In genomic region chr1:114854693-114855320, GRCh38 we compare ENCODE assay signal across 2 cellular contexts.
TF ChIP-seq lines count a peak whose summit lies in the region.

Gene SYCP1 (plus strand): TSS chr1:114854863. CDS start chr1:114855465, 602 bp downstream.

TF ChIP-seq in SK-N-SH, 30 proteins besides CTCF, POLR2A, EP300 and RAD21 (continued from another document):
- 0 out of 2 replicates have a peak, but pooled peaks have one; percentile 18 for TF ChIP-seq ZBTB33 (IDR thresholded peaks at IDR 0.05; ENCODE audit: borderline replicate concordance, low read depth)

TF ChIP-seq in SK-N-SH treated with all-trans-retinoic acid at 6 μM for 48 hours, 23 proteins besides CTCF, POLR2A, EP300 and RAD21 (continued from another document):
- TF ChIP-seq CSRNP3 (CRISPR knock-in tag; IDR thresholded peaks at IDR 0.05) (no peak), TCF4 (CRISPR knock-in tag; IDR thresholded peaks at IDR 0.05; ENCODE audit: borderline replicate concordance) (no peak), PPARA (CRISPR knock-in tag; IDR thresholded peaks at IDR 0.05; ENCODE audit: borderline replicate concordance) (no peak), TSHZ2 (CRISPR knock-in tag; IDR thresholded peaks at IDR 0.05) (no peak), ZFP3 (CRISPR knock-in tag; IDR thresholded peaks at IDR 0.05) (no peak), TOX (CRISPR knock-in tag; IDR thresholded peaks at IDR 0.05; ENCODE audit: borderline replicate concordance) (no peak), POU6F1 (CRISPR knock-in tag; IDR thresholded peaks at IDR 0.05; ENCODE audit: borderline replicate concordance, low read depth) (no peak), RARB (CRISPR knock-in tag; IDR thresholded peaks at IDR 0.05) (no peak), CREB5 (CRISPR knock-in tag; IDR thresholded peaks at IDR 0.05; ENCODE audit: low read depth) (no peak), ZC3H10 (CRISPR knock-in tag; IDR thresholded peaks at IDR 0.05) (no peak), ZNF70 (CRISPR knock-in tag; IDR thresholded peaks at IDR 0.05) (no peak), PATZ1 (CRISPR knock-in tag; IDR thresholded peaks at IDR 0.05; ENCODE audit: borderline replicate concordance) (no peak), ZNF565 (CRISPR knock-in tag; conservative IDR thresholded peaks at IDR 0.05; ENCODE audit: low read depth) (no peak), ISL1 (CRISPR knock-in tag; IDR thresholded peaks at IDR 0.05) (no peak)
